Comparison of ENCODE assay signal across 11 cellular contexts in the genomic region with DNA sequence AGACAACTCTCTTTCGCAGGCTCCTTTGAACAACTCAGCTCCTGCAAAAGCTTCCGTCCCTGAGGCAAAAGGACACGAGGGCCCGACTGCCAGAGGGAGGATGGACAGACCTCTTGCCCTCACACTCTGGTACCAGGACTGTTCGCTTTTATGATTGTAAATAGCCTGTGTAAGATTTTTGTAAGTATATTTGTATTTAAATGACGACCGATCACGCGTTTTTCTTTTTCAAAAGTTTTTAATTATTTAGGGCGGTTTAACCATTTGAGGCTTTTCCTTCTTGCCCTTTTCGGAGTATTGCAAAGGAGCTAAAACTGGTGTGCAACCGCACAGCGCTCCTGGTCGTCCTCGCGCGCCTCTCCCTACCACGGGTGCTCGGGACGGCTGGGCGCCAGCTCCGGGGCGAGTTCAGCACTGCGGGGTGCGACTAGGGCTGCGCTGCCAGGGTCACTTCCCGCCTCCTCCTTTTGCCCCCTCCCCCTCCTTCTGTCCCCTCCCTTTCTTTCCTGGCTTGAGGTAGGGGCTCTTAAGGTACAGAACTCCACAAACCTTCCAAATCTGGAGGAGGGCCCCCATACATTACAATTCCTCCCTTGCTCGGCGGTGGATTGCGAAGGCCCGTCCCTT. TPM values are rescaled to one million over a fixed set of nuclear protein-coding genes. Genes with fewer than 3 reads are reported as not detected.
DNase-seq lines count a peak whose midpoint lies in the region; ATAC-seq, FAIRE-seq and TF ChIP-seq lines count a peak whose summit lies in the region.
"Had no signal": no experiment of that assay in that cellular context is flagged by ENCODE, and none has a peak within 500 bp of the region (broad histone marks: within the 10 kb centered on the region; RNA-seq: fewer than 3 reads in every experiment).

No MANE protein-coding gene starts in this region.

- no peaks in the 10 kb centered on the region for H3K9me1 ChIP-seq in keratinocyte (ENCODE audit: control insufficient read depth, extremely low read depth, insufficient read depth, low read length)

- H3K4me3 ChIP-seq in GM23248 (peak overlapping the region; percentile 86), mammary epithelial cell (replicated peaks in 1 of 3; ENCODE audit: insufficient read depth in 1 of 3, low read depth in 2 of 3, low read length in 3 of 3) (peak overlapping the region; percentile 25 to 42 (median 41)), keratinocyte (ENCODE audit: control insufficient read depth in 2 of 3, extremely low read depth in 1 of 3, insufficient read depth in 2 of 3, low read depth in 1 of 3, low read length in 3 of 3) (peak overlapping the region in 1 of 3 experiments; percentile 18), skin epidermis (peak overlapping the region; percentile 64 to 88 (median 80))

- TF ChIP-seq CTCF in mammary epithelial cell (conservative IDR thresholded peaks at IDR 0.05 in 1 of 2, IDR thresholded peaks at IDR 0.05 in 1 of 2; ENCODE audit: extremely low read depth in 1 of 2, insufficient read depth in 1 of 2, low read depth in 1 of 2, low read length in 2 of 2) (no peak), keratinocyte (optimal IDR thresholded peaks at IDR 0.05 in 1 of 3, IDR thresholded peaks at IDR 0.05 in 1 of 3, conservative IDR thresholded peaks at IDR 0.05 in 1 of 3; ENCODE audit: extremely low read depth in 1 of 3, insufficient read depth in 2 of 3, low read length in 3 of 3) (no peak)

- no peak overlapping the region for H3K4me3 Mint-ChIP-seq in activated naive CD8-positive, alpha-beta T cell treated with anti-CD3 and anti-CD28 coated beads for 36 hours
- H3K4me3 Mint-ChIP-seq: activated CD4-positive, alpha-beta memory T cell treated with anti-CD3 and anti-CD28 coated beads for 36 hours had no signal

- CTCF ChIA-PET in mammary epithelial cell (lab: Charles Lee; ENCODE audit: low non-redundant PET), result interaction anchor here (0.6 kb wide), 1 partner anchor 28 kb away, joined by 3 read pairs; no protein-coding TSS in a partner anchor

- dilution Hi-C loops in mammary epithelial cell (cut with HindIII; ENCODE audit: low sequenced_read_pairs) (no loop called here), keratinocyte (cut with MboI; ENCODE audit: extremely low pct_ligation_motif_present, low sequenced_read_pairs) (no loop called here)

- H3K4me2 ChIP-seq in GM23248 (ENCODE audit: unreplicated experiment) (peak overlapping the region; percentile 82), mammary epithelial cell (ENCODE audit: insufficient read depth, low read depth, low read length) (peak overlapping the region; percentile 91), keratinocyte (ENCODE audit: control insufficient read depth, extremely low read depth, insufficient read depth, low read depth, low read length) (peak overlapping the region; percentile 86)

- H3K27me3 Mint-ChIP-seq in activated naive CD8-positive, alpha-beta T cell treated with anti-CD3 and anti-CD28 coated beads for 36 hours, result peaks cover 55% of the 10 kb centered on the region

- H2AFZ ChIP-seq in GM23248 (peak overlapping the region; percentile 85), mammary epithelial cell (ENCODE audit: low read depth, low read length) (peak overlapping the region; percentile 83), keratinocyte (ENCODE audit: control insufficient read depth, low read length) (peak overlapping the region; percentile 22)

- H3K27me3 ChIP-seq in GM23248 (replicated peaks; ENCODE audit: insufficient read depth) (no peaks in the 10 kb centered on the region), mammary epithelial cell (ENCODE audit: insufficient read depth, low read length) (no peaks in the 10 kb centered on the region), keratinocyte (ENCODE audit: control insufficient read depth, extremely low read depth, insufficient read depth, low read length) (peaks cover 3% of the 10 kb centered on the region)

- H3K4me1 Mint-ChIP-seq in activated naive CD8-positive, alpha-beta T cell treated with anti-CD3 and anti-CD28 coated beads for 36 hours, result peaks cover 10% of the 10 kb centered on the region

- ATAC-seq in left lobe of liver, result no peak
- no peak for ATAC-seq in esophagus mucosa

- no peak overlapping the region for H3K27ac Mint-ChIP-seq in activated naive CD8-positive, alpha-beta T cell treated with anti-CD3 and anti-CD28 coated beads for 36 hours
- H3K27ac Mint-ChIP-seq: activated CD4-positive, alpha-beta memory T cell treated with anti-CD3 and anti-CD28 coated beads for 36 hours had no signal

- peak overlapping the region; percentile 40; the same call in 1 of the 2 replicates for H3K27ac ChIP-seq in GM23248
- no peak overlapping the region for H3K27ac ChIP-seq in mammary epithelial cell (ENCODE audit: insufficient read depth, low read depth, low read length)
- H3K27ac ChIP-seq in keratinocyte (ENCODE audit: control insufficient read depth, insufficient read depth, low read length), result no peak overlapping the region
- peak overlapping the region in 17 of 21 experiments; percentile 13 to 98 (median 88) for H3K27ac ChIP-seq in skin epidermis

- no peak for FAIRE-seq in keratinocyte (lab: Jason Lieb, UNC)

- H3K9ac ChIP-seq in GM23248, result peak overlapping the region; percentile 67
- no peak overlapping the region for H3K9ac ChIP-seq in mammary epithelial cell (ENCODE audit: insufficient read depth, low read length)
- no peak overlapping the region for H3K9ac ChIP-seq in keratinocyte (ENCODE audit: control insufficient read depth, extremely low read depth, insufficient read depth, low read length)

- H3K9me3 ChIP-seq in GM23248 (ENCODE audit: low read depth) (no peaks in the 10 kb centered on the region), mammary epithelial cell (replicated peaks; ENCODE audit: insufficient read depth, low read length) (no peaks in the 10 kb centered on the region), keratinocyte (ENCODE audit: control insufficient read depth, low read depth, low read length) (no peaks in the 10 kb centered on the region)

- 22 to 26% methylated on average over 29 to 31 of the region's 31 CpGs for WGBS in GM23248 (ENCODE audit: low coverage in 1 of 2, low lambda C conversion rate in 2 of 2, missing lambda C conversion rate in 2 of 2), 2 experiments
- WGBS in mammary epithelial cell (ENCODE audit: low coverage, missing lambda C conversion rate), result 15% methylated on average over 25 of the region's 31 CpGs

- H4K20me1 ChIP-seq in GM23248 (ENCODE audit: insufficient read depth) (no peaks in the 10 kb centered on the region), mammary epithelial cell (ENCODE audit: insufficient read depth, low read length) (no peaks in the 10 kb centered on the region), keratinocyte (ENCODE audit: control insufficient read depth, extremely low read depth, insufficient read depth, low read length) (no peaks in the 10 kb centered on the region)

- intact Hi-C loops in mammary epithelial cell (cut with micrococcal nuclease), result no loop called here

- H3K9me3 Mint-ChIP-seq in activated naive CD8-positive, alpha-beta T cell treated with anti-CD3 and anti-CD28 coated beads for 36 hours, result no peaks in the 10 kb centered on the region
- H3K9me3 Mint-ChIP-seq: activated CD4-positive, alpha-beta memory T cell treated with anti-CD3 and anti-CD28 coated beads for 36 hours had no signal

- H3K4me1 ChIP-seq in GM23248 (ENCODE audit: insufficient read depth) (peaks cover 21% of the 10 kb centered on the region; the same call in 1 of the 2 replicates), mammary epithelial cell (ENCODE audit: insufficient read depth, low read length) (peaks cover 22% of the 10 kb centered on the region), keratinocyte (ENCODE audit: control insufficient read depth, extremely low read depth, insufficient read depth, low read length) (peaks cover 11% of the 10 kb centered on the region)

- H3K79me2 ChIP-seq in GM23248 (ENCODE audit: insufficient read depth), result peaks cover 29% of the 10 kb centered on the region
- peaks cover 13% of the 10 kb centered on the region for H3K79me2 ChIP-seq in mammary epithelial cell (ENCODE audit: insufficient read depth, low read length)
- H3K79me2 ChIP-seq in keratinocyte (ENCODE audit: control insufficient read depth, insufficient read depth, low read length), result no peaks in the 10 kb centered on the region

- H3F3A ChIP-seq in GM23248 (ENCODE audit: insufficient read depth), result peaks cover 14% of the 10 kb centered on the region; the same call in 1 of the 2 replicates

- no peaks in the 10 kb centered on the region for H3K9me2 ChIP-seq in GM23248 (ENCODE audit: insufficient read depth)

- no TSS peak for BruUV-seq in mammary epithelial cell (replicated peaks; lab: Mats Ljungman, UMichigan)

- no peaks in the 10 kb centered on the region for H3K36me3 Mint-ChIP-seq in activated naive CD8-positive, alpha-beta T cell treated with anti-CD3 and anti-CD28 coated beads for 36 hours
- H3K36me3 Mint-ChIP-seq: activated CD4-positive, alpha-beta memory T cell treated with anti-CD3 and anti-CD28 coated beads for 36 hours had no signal

- H3K36me3 ChIP-seq in GM23248 (ENCODE audit: low read depth) (no peaks in the 10 kb centered on the region), mammary epithelial cell (ENCODE audit: insufficient read depth, low read length) (no peaks in the 10 kb centered on the region), keratinocyte (ENCODE audit: control insufficient read depth in 2 of 2, extremely low read depth in 1 of 2, insufficient read depth in 2 of 2, low read length in 2 of 2) (no peaks in the 10 kb centered on the region)

- DNase-seq in GM23248 (peak; percentile 46), mammary epithelial cell (no peak), keratinocyte (ENCODE audit: low read depth, low spot score) (no peak), left lobe of liver (ENCODE audit: low spot score) (no peak)
- no peak for DNase-seq in activated T-cell treated with anti-CD3 and anti-CD28 coated beads, Interleukin-2, amount 50 U/mL, for 48 hours
- no peak for DNase-seq in activated naive CD8-positive, alpha-beta T cell treated with anti-CD3 and anti-CD28 coated beads for 36 hours
- DNase-seq: activated CD4-positive, alpha-beta memory T cell treated with anti-CD3 and anti-CD28 coated beads for 36 hours; effector CD8-positive, alpha-beta T cell; NCI-H2171 treated with DMSO at 0.1 percent for 48 hours had no signal

- in situ Hi-C loops in GM23248 (cut with MboI), result loop anchor here (10.0 kb wide), 1 partner anchor 182 kb away; no protein-coding TSS in a partner anchor
- in situ Hi-C loops in mammary epithelial cell (cut with MboI; ENCODE audit: low sequenced_read_pairs in 2 of 2), result loop anchor here in 1 of 2 donors (10.0 kb wide), 1 partner anchor 182 kb away; no protein-coding TSS in a partner anchor

RNA-seq across cellular contexts. Expression of a gene that starts 2.8 kb away (rescaled TPM):
- total RNA-seq in GM23248 (2014; rRNA removed; shearing (Covaris generic)), result 15.1 and 18.5 TPM in 2 replicates
- polyA plus RNA-seq in GM23248 (2016; fragmentation: Nextera tagmentation; extraction: Ambion mirVana), result 3.8 and 4.0 TPM in 2 replicates
- total RNA-seq in mammary epithelial cell, result 10 to 100 TPM in 1 of 2 donors, 1 to 10 TPM in 1; 3.0 to 17.7 TPM
- 3.0 TPM for polyA plus RNA-seq in mammary epithelial cell
- polyA minus RNA-seq in mammary epithelial cell, result 1.7 TPM
- 1.3 to 1.5 TPM (median 1.3 TPM) in 3 replicates for polyA plus RNA-seq in keratinocyte
- 0.46 TPM for polyA plus RNA-seq in keratinocyte (2011; ENCODE audit: low read depth)
- polyA plus RNA-seq in keratinocyte (2011; cell fraction: cytosol; rRNA removed), result 0.81 and 1.1 TPM in 2 replicates
- 1.8 and 2.2 TPM in 2 replicates for polyA plus RNA-seq in keratinocyte (2011; cell fraction: nucleus; rRNA removed)
- 1.5 and 1.6 TPM in 2 replicates for polyA plus RNA-seq in keratinocyte (2012; ENCODE audit: low replicate concordance)
- 1.8 to 2.6 TPM (median 2.0 TPM) in 3 replicates for polyA minus RNA-seq in keratinocyte
- 4.0 TPM for polyA minus RNA-seq in keratinocyte (2011; cell fraction: cytosol; rRNA and poly(A)+ RNA removed)
- polyA minus RNA-seq in keratinocyte (2011; cell fraction: nucleus; rRNA and poly(A)+ RNA removed), result 4.1 and 4.2 TPM in 2 replicates
- 2.0 TPM for total RNA-seq in left lobe of liver
- 7.1 TPM for total RNA-seq in esophagus mucosa
- under 1 TPM; 0.14 to 0.22 TPM for total RNA-seq in activated naive CD8-positive, alpha-beta T cell treated with anti-CD3 and anti-CD28 coated beads for 36 hours

Comparison
In these comparisons a context has a peak if more than half of its experiments do, and no peak if none do; other contexts are left out.
1. H2AFZ ChIP-seq: peak in every context shown above with its lines; median percentile 85 in GM23248; 83 in mammary epithelial cell; 22 in keratinocyte.
2. H3K27ac ChIP-seq: peak in GM23248 (single experiment) and skin epidermis (17 of 21); none in mammary epithelial cell (single experiment) and keratinocyte (single experiment).
3. Peak in every context shown above with its lines, with median percentiles within 50 percentile points of each other: H3K4me2 ChIP-seq.